23 cellular contexts compared by ENCODE assay signal in genomic region chr6:89503641-89504040, GRCh38.
A peak's percentile ranks its signal among the peaks of the same experiment; 100 is the strongest.
DNase-seq lines count a peak whose midpoint lies in the region; ATAC-seq and TF ChIP-seq lines count a peak whose summit lies in the region.
"Had no signal": no experiment of that assay in that cellular context is flagged by ENCODE, and none has a peak within 500 bp of the region (broad histone marks: within the 10 kb centered on the region; RNA-seq: fewer than 3 reads in every experiment).

No MANE protein-coding gene starts in this region.

- no peaks in the 10 kb centered on the region for H3K23me2 ChIP-seq in H9 (ENCODE audit: insufficient read length, low read depth, low read length, poor library complexity, severe bottlenecking)

- H3K4me3 ChIP-seq in HEK293 (ENCODE audit: low read depth, low read length): no peak overlapping the region
- no peak overlapping the region for H3K4me3 ChIP-seq in lower lobe of right lung
- no peak overlapping the region for H3K4me3 ChIP-seq in upper lobe of left lung
- H3K4me3 ChIP-seq: BLaER1, SJCRH30 had no signal

- no peaks in the 10 kb centered on the region for H3K27me3 ChIP-seq in lower lobe of right lung (ENCODE audit: low read depth)
- H3K27me3 ChIP-seq in upper lobe of left lung: no peaks in the 10 kb centered on the region
- H3K27me3 ChIP-seq in H9 (ENCODE audit: insufficient read depth, low read length): no peaks in the 10 kb centered on the region
- H3K27me3 ChIP-seq: BLaER1, SJCRH30 had no signal

- no peak overlapping the region for H3K18ac ChIP-seq in H9 (ENCODE audit: insufficient read length, low read depth, low read length)

- no peak overlapping the region for H4K8ac ChIP-seq in H9 (replicated peaks; ENCODE audit: insufficient read length, low read depth, low read length)

- TF ChIP-seq POLR2A in upper lobe of left lung (IDR thresholded peaks at IDR 0.05): no peak

- no peak overlapping the region for H2BK120ac ChIP-seq in H9 (ENCODE audit: low read depth, low read length, poor library complexity, severe bottlenecking)

- TF ChIP-seq CTCF in HEK293 (tag by site-specific recombination; IDR thresholded peaks at IDR 0.05) (no peak), chondrocyte (IDR thresholded peaks at IDR 0.05) (no peak), lower lobe of right lung (IDR thresholded peaks at IDR 0.05) (no peak), upper lobe of left lung (IDR thresholded peaks at IDR 0.05) (no peak), H9 (conservative IDR thresholded peaks at IDR 0.05) (no peak)

- POLR2A ChIA-PET in HEK293 (lab: Yijun Ruan, JAX): no interaction called here

- no peak overlapping the region for H3K27ac ChIP-seq in HEK293 (ENCODE audit: extremely low read depth, low read depth, low read length)
- no peak overlapping the region for H3K27ac ChIP-seq in lower lobe of right lung
- no peak overlapping the region for H3K27ac ChIP-seq in upper lobe of left lung
- no peak overlapping the region for H3K27ac ChIP-seq in H9 (ENCODE audit: insufficient read length, low read depth, low read length)
- H3K27ac ChIP-seq: BLaER1, SJCRH30 had no signal

- H3K9me3 Mint-ChIP-seq in chondrocyte (ENCODE audit: low read depth): no peaks in the 10 kb centered on the region
- no peaks in the 10 kb centered on the region for H3K9me3 Mint-ChIP-seq in H9
- H3K9me3 Mint-ChIP-seq: CD4-positive, alpha-beta T cell had no signal

- no peaks in the 10 kb centered on the region for H3K79me2 ChIP-seq in H9 (ENCODE audit: insufficient read depth, low read length)

- 78 to 81% methylated on average over 2 of the region's 2 CpGs for WGBS in upper lobe of left lung, 2 donors
- WGBS in H9 (ENCODE audit: extremely low coverage, insufficient read length, low lambda C conversion rate): no CpG with 5 or more reads among the region's 2 CpGs

- H3K56ac ChIP-seq in H9 (ENCODE audit: insufficient read length, low read depth, low read length): no peak overlapping the region

- intact Hi-C loops in lower lobe of right lung (cut with DNase I) (no loop called here), Right ventricle myocardium inferior (cut with DNase I) (no loop called here)

- no peak overlapping the region for H3K4ac ChIP-seq in H9 (ENCODE audit: low read depth, low read length)

- CTCF ChIA-PET in HEK293 (lab: Yijun Ruan, JAX): interaction anchor here (0.6 to 0.9 kb wide), 2 partner anchors 11 to 243 kb away, joined by 3 to 4 read pairs; no protein-coding TSS in a partner anchor

- no peak overlapping the region for H4K91ac ChIP-seq in H9 (ENCODE audit: insufficient read length, low read depth, low read length)

- no peak overlapping the region for H3K23ac ChIP-seq in H9 (ENCODE audit: insufficient read length, low read depth, low read length)

- no peak overlapping the region for H3T11ph ChIP-seq in H9 (ENCODE audit: low read length)

- H3K9me3 ChIP-seq in HEK293 (ENCODE audit: control insufficient read depth, insufficient read depth, low read depth, low read length): no peaks in the 10 kb centered on the region
- no peaks in the 10 kb centered on the region for H3K9me3 ChIP-seq in lower lobe of right lung
- no peaks in the 10 kb centered on the region for H3K9me3 ChIP-seq in upper lobe of left lung
- no peaks in the 10 kb centered on the region for H3K9me3 ChIP-seq in H9 (ENCODE audit: control insufficient read depth, low read depth, low read length)
- H3K9me3 ChIP-seq: BLaER1, SJCRH30 had no signal

- H3K4me1 Mint-ChIP-seq in chondrocyte (ENCODE audit: low read depth): peaks cover 22% of the 10 kb centered on the region
- peaks cover 38 to 47% of the 10 kb centered on the region in 2 experiments for H3K4me1 Mint-ChIP-seq in H9

- H2BK15ac ChIP-seq in H9 (ENCODE audit: low read depth, low read length): no peak overlapping the region

- no peak overlapping the region for H3K4me2 ChIP-seq in H9 (ENCODE audit: insufficient read depth, insufficient read length, low read length)
- H3K4me2 ChIP-seq: BLaER1 had no signal

- H3K27me3 Mint-ChIP-seq in chondrocyte (ENCODE audit: low read depth) (no peaks in the 10 kb centered on the region), H9 (ENCODE audit: low read depth) (peaks cover 14% of the 10 kb centered on the region)
- H3K27me3 Mint-ChIP-seq: CD4-positive, alpha-beta T cell had no signal

- ATAC-seq in lower lobe of right lung (peak; percentile 84 to 90), upper lobe of left lung (ENCODE audit: low FRiP score in 2 of 2) (peak; percentile 54 to 88), Right ventricle myocardium inferior (no peak), GM19023 (IDR thresholded peaks at IDR 0.05; ENCODE audit: unreplicated experiment) (no peak)
- ATAC-seq: PC-3, SK-N-SH treated with all-trans-retinoic acid at 6 μM for 48 hours had no signal

- H3K14ac ChIP-seq in H9 (ENCODE audit: insufficient read depth, low read length): no peak overlapping the region

- no peak overlapping the region for H4K5ac ChIP-seq in H9 (ENCODE audit: insufficient read length, low read depth, low read length)

- no peaks in the 10 kb centered on the region for H3K36me3 ChIP-seq in HEK293 (ENCODE audit: control insufficient read depth in 2 of 2, insufficient read depth in 1 of 2, low read length in 2 of 2)
- H3K36me3 ChIP-seq in lower lobe of right lung: no peaks in the 10 kb centered on the region
- no peaks in the 10 kb centered on the region for H3K36me3 ChIP-seq in upper lobe of left lung
- H3K36me3 ChIP-seq: BLaER1, SJCRH30 had no signal

- H3K79me1 ChIP-seq in H9 (ENCODE audit: insufficient read depth, low read depth, low read length, poor library complexity, severe bottlenecking): no peaks in the 10 kb centered on the region

- no peak for DNase-seq in chondrocyte (ENCODE audit: low spot score)
- peak; percentile 70 for DNase-seq in lower lobe of right lung
- peak in 1 of 2 donors; percentile 77 for DNase-seq in upper lobe of left lung
- DNase-seq in Right ventricle myocardium inferior (ENCODE audit: missing footprints): no peak
- no peak for DNase-seq in H9
- DNase-seq: CD4-positive, alpha-beta T cell; DMS53; Karpas-422; NCI-H1092; NCI-H1417 treated with DMSO at 0.1 percent for 48 hours; NCI-H1694 treated with DMSO at 0.1 percent for 48 hours; NCI-H2081 treated with DMSO at 0.1 percent for 48 hours; NCI-H2171 treated with DMSO at 0.1 percent for 48 hours; NCI-H446; NCI-H524 treated with DMSO at 0.1 percent for 48 hours; NCI-H82; NK-92 treated with Interleukin-12 subunit alpha and Interleukin-12 subunit beta, amount 100 ng/mL, for 24 hours; PC-3; SJCRH30 had no signal

- H3K4me3 Mint-ChIP-seq in chondrocyte (ENCODE audit: unreplicated experiment) (no peak overlapping the region), H9 (no peak overlapping the region)
- H3K4me3 Mint-ChIP-seq: CD4-positive, alpha-beta T cell had no signal

- H3K9ac ChIP-seq in H9 (ENCODE audit: extremely low read depth, insufficient read length, low read length): no peak overlapping the region
- H3K9ac ChIP-seq: BLaER1 had no signal

- H2BK12ac ChIP-seq in H9 (ENCODE audit: insufficient read length, low read depth, low read length): no peak overlapping the region

- peaks cover 31% of the 10 kb centered on the region for H3K4me1 ChIP-seq in HEK293 (ENCODE audit: control insufficient read depth, insufficient read depth, low read length)
- peaks cover 11% of the 10 kb centered on the region for H3K4me1 ChIP-seq in lower lobe of right lung
- H3K4me1 ChIP-seq in upper lobe of left lung: peaks cover 3 to 16% (median 6%) of the 10 kb centered on the region in 4 donors
- peaks cover 2% of the 10 kb centered on the region; the same call in 1 of the 2 replicates for H3K4me1 ChIP-seq in H9 (ENCODE audit: insufficient read depth, low read length)
- H3K4me1 ChIP-seq: BLaER1, SJCRH30 had no signal

- no peak for TF ChIP-seq EP300 in upper lobe of left lung (IDR thresholded peaks at IDR 0.05)

- H4K20me1 ChIP-seq in H9 (ENCODE audit: control insufficient read depth, insufficient read depth, insufficient read length): no peaks in the 10 kb centered on the region
- H4K20me1 ChIP-seq: BLaER1 had no signal

- no peaks in the 10 kb centered on the region for H3K36me3 Mint-ChIP-seq in chondrocyte (ENCODE audit: low read depth)
- H3K36me3 Mint-ChIP-seq in H9 (ENCODE audit: insufficient read depth in 1 of 3, low read depth in 3 of 3): no peaks in the 10 kb centered on the region

- H2AFZ ChIP-seq in H9 (ENCODE audit: low read length): no peak overlapping the region

- no peak overlapping the region for H2BK20ac ChIP-seq in H9 (ENCODE audit: low read depth, low read length, poor library complexity, severe bottlenecking)

- H2AK5ac ChIP-seq in H9 (ENCODE audit: insufficient read length, low read length): no peak overlapping the region

- H3K27ac Mint-ChIP-seq in chondrocyte (ENCODE audit: unreplicated experiment) (peak overlapping the region; percentile 63), H9 (no peak overlapping the region)
- H3K27ac Mint-ChIP-seq: CD4-positive, alpha-beta T cell had no signal

- no peak overlapping the region for H2BK5ac ChIP-seq in H9 (ENCODE audit: insufficient read length, low read length)

Comparison
In these comparisons a context has a peak if more than half of its experiments do, and no peak if none do; other contexts are left out.
1. ATAC-seq: peak in lower lobe of right lung (2 of 2) and upper lobe of left lung (2 of 2); none in Right ventricle myocardium inferior (single experiment) and GM19023 (single experiment).